9 cellular contexts compared by ENCODE assay signal in genomic region chr4:157217708-157218107, GRCh38. TPM values are rescaled to one million over a fixed set of nuclear protein-coding genes. Genes with fewer than 3 reads are reported as not detected.
A peak's percentile ranks its signal among the peaks of the same experiment; 100 is the strongest.
DNase-seq lines count a peak whose midpoint lies in the region; ATAC-seq and TF ChIP-seq lines count a peak whose summit lies in the region.
"Had no signal": no experiment of that assay in that cellular context is flagged by ENCODE, and none has a peak within 500 bp of the region (broad histone marks: within the 10 kb centered on the region; RNA-seq: fewer than 3 reads in every experiment).

No MANE protein-coding gene starts in this region.

- TF ChIP-seq EP300 in sigmoid colon (IDR thresholded peaks at IDR 0.05), result no peak

- WGBS in sigmoid colon, 2 donors, result 15 to 26% methylated on average over 3 of the region's 3 CpGs

- H3K4me3 ChIP-seq in sigmoid colon, result no peak overlapping the region

- H3K9me3 ChIP-seq in sigmoid colon, result no peaks in the 10 kb centered on the region

- TF ChIP-seq CTCF in 22Rv1 (IDR thresholded peaks at IDR 0.05), result peak; percentile 79
- TF ChIP-seq CTCF in GM12874 (IDR thresholded peaks at IDR 0.05; ENCODE audit: insufficient read depth, low read depth, low read length), result 0 out of 2 replicates have a peak, but pooled peaks have one; percentile 15
- peak in 1 of 4 experiments; percentile 16 for TF ChIP-seq CTCF in sigmoid colon (IDR thresholded peaks at IDR 0.05)

- intact Hi-C loops in sigmoid colon (cut with DNase I), result no loop called here

- H3K4me1 ChIP-seq in sigmoid colon, result peaks cover 0 to 16% (median 12%) of the 10 kb centered on the region in 4 donors

- H3K36me3 ChIP-seq in sigmoid colon, result no peaks in the 10 kb centered on the region

- DNase-seq in RPMI7951 (ENCODE audit: low read depth), result peak; percentile 11
- DNase-seq in glomerular visceral epithelial cell (ENCODE audit: extremely low spot score), result peak; percentile 16
- no peak for DNase-seq in activated gamma-delta T cell (lab: John Stamatoyannopoulos, UW)
- DNase-seq in sigmoid colon, result no peak
- no peak for DNase-seq in RPMI8226

- no peak for TF ChIP-seq POLR2A in sigmoid colon (IDR thresholded peaks at IDR 0.05)

- peaks cover 13 to 45% (median 37%) of the 10 kb centered on the region in 3 donors for H3K27me3 ChIP-seq in sigmoid colon

- no peak for ATAC-seq in HG03571 (IDR thresholded peaks at IDR 0.05; ENCODE audit: unreplicated experiment)

- H3K27ac ChIP-seq in 22Rv1, result no peak overlapping the region
- no peak overlapping the region for H3K27ac ChIP-seq in sigmoid colon

RNA-seq across cellular contexts. Expression of gene GRIA2, which starts 2.8 kb away (rescaled TPM):
- total RNA-seq in RPMI7951 (2014; rRNA removed; shearing (Covaris generic)), result not detected in 2 replicates
- under 1 TPM; 0.54 to 0.71 (median 0.61) TPM for total RNA-seq in sigmoid colon
- under 1 TPM in 1 of 3 donors, not detected in 2; 0.25 TPM for polyA plus RNA-seq in sigmoid colon
- total RNA-seq: T-helper 2 cell treated with Interferon-gamma antibody and Interleukin-4, amounts not matched to agents 100 ng/mL and 5 ng/mL, for 36 hours had no signal

Comparison
In these comparisons a context has a peak if more than half of its experiments do, and no peak if none do; other contexts are left out.
1. DNase-seq: peak in RPMI7951 (single experiment) and glomerular visceral epithelial cell (single experiment); none in activated gamma-delta T cell (single experiment), sigmoid colon (single experiment) and RPMI8226 (single experiment).